19 cellular contexts compared by ENCODE assay signal in the genomic region with DNA sequence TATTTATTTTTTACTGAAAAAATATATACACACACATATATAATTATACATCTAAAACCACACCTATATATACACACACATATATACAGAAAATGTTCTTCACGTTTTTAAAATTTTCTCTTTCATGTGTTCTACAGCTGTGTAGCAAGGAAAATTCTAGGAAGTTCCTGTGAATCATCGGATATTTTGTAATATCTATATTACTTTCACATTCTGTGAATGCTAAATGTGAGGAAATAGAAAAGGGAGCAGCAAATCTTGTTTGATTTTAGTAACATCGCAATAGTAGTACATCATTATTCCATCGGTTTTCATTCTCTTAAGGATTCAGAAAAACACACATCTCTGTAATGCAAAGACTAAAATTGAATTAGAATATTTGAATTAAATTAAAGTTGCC.
DNase-seq lines count a peak whose midpoint lies in the region; ATAC-seq, FAIRE-seq and TF ChIP-seq lines count a peak whose summit lies in the region.
"Had no signal": no experiment of that assay in that cellular context is flagged by ENCODE, and none has a peak within 500 bp of the region (broad histone marks: within the 10 kb centered on the region; RNA-seq: fewer than 3 reads in every experiment).

No MANE protein-coding gene starts in this region.

- no peaks in the 10 kb centered on the region for H3K36me3 ChIP-seq in bronchial epithelial cell (ENCODE audit: control insufficient read depth, insufficient read depth, low read length)
- H3K36me3 ChIP-seq: Peyer's patch had no signal

- H3K4me1 Mint-ChIP-seq in activated CD8-positive, alpha-beta memory T cell treated with anti-CD3 and anti-CD28 coated beads, Interleukin-2, amount 10 ng/mL, durations not matched to agents 7 days and 5 days, result no peaks in the 10 kb centered on the region
- H3K4me1 Mint-ChIP-seq: CD14-positive monocyte had no signal

- H3K27ac Mint-ChIP-seq in activated CD8-positive, alpha-beta memory T cell treated with anti-CD3 and anti-CD28 coated beads, Interleukin-2, amount 10 ng/mL, durations not matched to agents 7 days and 5 days, result no peak overlapping the region
- H3K27ac Mint-ChIP-seq: CD14-positive monocyte had no signal

- no peak overlapping the region for H3K4me3 Mint-ChIP-seq in activated CD8-positive, alpha-beta memory T cell treated with anti-CD3 and anti-CD28 coated beads, Interleukin-2, amount 10 ng/mL, durations not matched to agents 7 days and 5 days
- H3K4me3 Mint-ChIP-seq: CD14-positive monocyte had no signal

- H3K4me3 ChIP-seq in bronchial epithelial cell (ENCODE audit: low read depth, low read length) (no peak overlapping the region), fibroblast of the aortic adventitia (ENCODE audit: low read depth, low read length) (no peak overlapping the region)
- H3K4me3 ChIP-seq: A549, Peyer's patch had no signal

- no peak for FAIRE-seq in bronchial epithelial cell (lab: Jason Lieb, UNC)
- FAIRE-seq: A549 had no signal

- no peaks in the 10 kb centered on the region for H3K27me3 Mint-ChIP-seq in activated CD8-positive, alpha-beta memory T cell treated with anti-CD3 and anti-CD28 coated beads, Interleukin-2, amount 10 ng/mL, durations not matched to agents 7 days and 5 days

- no peaks in the 10 kb centered on the region for H3K27me3 ChIP-seq in bronchial epithelial cell (ENCODE audit: control insufficient read depth, insufficient read depth, low read length)
- H3K27me3 ChIP-seq: Peyer's patch had no signal

- no peaks in the 10 kb centered on the region for H3K9me3 Mint-ChIP-seq in activated CD8-positive, alpha-beta memory T cell treated with anti-CD3 and anti-CD28 coated beads, Interleukin-2, amount 10 ng/mL, durations not matched to agents 7 days and 5 days (ENCODE audit: low read depth)

- TF ChIP-seq CTCF in bronchial epithelial cell (IDR thresholded peaks at IDR 0.05; ENCODE audit: insufficient read depth, low read length, severe bottlenecking), result no peak
- TF ChIP-seq CTCF in fibroblast of the aortic adventitia (IDR thresholded peaks at IDR 0.05; ENCODE audit: insufficient read depth, low read length), result no peak

- no peaks in the 10 kb centered on the region for H3K36me3 Mint-ChIP-seq in activated CD8-positive, alpha-beta memory T cell treated with anti-CD3 and anti-CD28 coated beads, Interleukin-2, amount 10 ng/mL, durations not matched to agents 7 days and 5 days
- H3K36me3 Mint-ChIP-seq: CD14-positive monocyte had no signal

- CTCF ChIA-PET in activated CD8-positive, alpha-beta memory T cell treated with anti-CD3 and anti-CD28 coated beads, Interleukin-2, amount 10 ng/mL, durations not matched to agents 7 days and 5 days (lab: Charles Lee), result no interaction called here

- ATAC-seq in HG02870 (IDR thresholded peaks at IDR 0.05; ENCODE audit: unreplicated experiment), result no peak
- ATAC-seq in activated CD8-positive, alpha-beta memory T cell treated with anti-CD3 and anti-CD28 coated beads, Interleukin-2, amount 10 ng/mL, durations not matched to agents 7 days and 5 days, result no peak
- ATAC-seq: A549, HCT116, Right ventricle myocardium inferior had no signal

- DNase-seq in AG20443 (ENCODE audit: low spot score) (peak; percentile 30), HCEC 1CT (peak; percentile 41), bronchial epithelial cell (ENCODE audit: low read depth) (peak; percentile 8), fibroblast of the aortic adventitia (ENCODE audit: low read depth) (peak; percentile 1), NCI-H146 (lab: John Stamatoyannopoulos, UW) (no peak), D341Med (ENCODE audit: low spot score) (no peak)
- no peak for DNase-seq in activated CD8-positive, alpha-beta memory T cell treated with anti-CD3 and anti-CD28 coated beads, Interleukin-2, amount 10 ng/mL, durations not matched to agents 7 days and 5 days
- DNase-seq: AML-193, NCI-H1436, NCI-H2081, NCI-H510A treated with DMSO at 0.1 percent for 48 hours, NCI-H82, Peyer's patch, SK-N-SH had no signal

Comparison
In these comparisons a context has a peak if more than half of its experiments do, and no peak if none do; other contexts are left out.
1. DNase-seq: peak in AG20443 (single experiment), HCEC 1CT (single experiment), bronchial epithelial cell (single experiment) and fibroblast of the aortic adventitia (single experiment); none in NCI-H146 (single experiment), activated CD8-positive, alpha-beta memory T cell treated with anti-CD3 and anti-CD28 coated beads, Interleukin-2, amount 10 ng/mL, durations not matched to agents 7 days and 5 days (single experiment) and D341Med (single experiment).